In genomic region chr2:109367679-109368078, GRCh38 we compare ENCODE assay signal across 23 cellular contexts.
DNase-seq lines count a peak whose midpoint lies in the region; ATAC-seq and TF ChIP-seq lines count a peak whose summit lies in the region.
"Had no signal": no experiment of that assay in that cellular context is flagged by ENCODE, and none has a peak within 500 bp of the region (broad histone marks: within the 10 kb centered on the region; RNA-seq: fewer than 3 reads in every experiment).

No MANE protein-coding gene starts in this region.

- peaks cover 2% of the 10 kb centered on the region for H3K27me3 Mint-ChIP-seq in glutamatergic neuron (ENCODE audit: unreplicated experiment)
- H3K27me3 Mint-ChIP-seq: CD4-positive, alpha-beta T cell had no signal

- H3K27ac ChIP-seq in psoas muscle (no peak overlapping the region), upper lobe of right lung (no peak overlapping the region)
- H3K27ac ChIP-seq: A549; BLaER1 treated with 17β-estradiol and CSF1 and Interleukin-3, amounts not matched to agents 10 nM and 100 nM had no signal

- H3K27me3 ChIP-seq in psoas muscle (ENCODE audit: insufficient read depth in 3 of 3, low read length in 2 of 3) (no peaks in the 10 kb centered on the region), upper lobe of right lung (no peaks in the 10 kb centered on the region)
- H3K27me3 ChIP-seq: BE2C; BLaER1 treated with 17β-estradiol and CSF1 and Interleukin-3, amounts not matched to agents 10 nM and 100 nM had no signal

- H3K4me1 Mint-ChIP-seq in glutamatergic neuron (ENCODE audit: low read depth, unreplicated experiment): peaks cover 7% of the 10 kb centered on the region
- H3K4me1 Mint-ChIP-seq: CD14-positive monocyte; CD8-positive, alpha-beta memory T cell; GM23338 had no signal

- no peaks in the 10 kb centered on the region for H3K36me3 Mint-ChIP-seq in glutamatergic neuron (ENCODE audit: unreplicated experiment)
- H3K36me3 Mint-ChIP-seq: CD14-positive monocyte had no signal

- H3K4me1 ChIP-seq in psoas muscle: peaks cover 24% of the 10 kb centered on the region
- H3K4me1 ChIP-seq in upper lobe of right lung: no peaks in the 10 kb centered on the region
- H3K4me1 ChIP-seq: A549, BE2C had no signal

- intact Hi-C loops in psoas muscle (cut with DNase I): no loop called here
- intact Hi-C loops in upper lobe of right lung (cut with DNase I): no loop called here

- H3K4me3 ChIP-seq in psoas muscle (peak overlapping the region; percentile 10), upper lobe of right lung (no peak overlapping the region)
- H3K4me3 ChIP-seq: A549; BLaER1 treated with 17β-estradiol and CSF1 and Interleukin-3, amounts not matched to agents 10 nM and 100 nM; GM12878; GM23338 had no signal

- peak overlapping the region; percentile 14 for H3K27ac Mint-ChIP-seq in glutamatergic neuron (ENCODE audit: unreplicated experiment)
- H3K27ac Mint-ChIP-seq: CD14-positive monocyte; CD4-positive, alpha-beta T cell; CD8-positive, alpha-beta memory T cell; GM23338; H9 had no signal

- no peak for DNase-seq in glutamatergic neuron
- DNase-seq in psoas muscle: no peak
- peak; percentile 3 for DNase-seq in upper lobe of right lung
- DNase-seq in NCI-H1417 treated with DMSO at 0.1 percent for 48 hours (lab: John Stamatoyannopoulos, UW): no peak
- no peak for DNase-seq in HuH-7 (ENCODE audit: low spot score)
- DNase-seq in effector CD4-positive, alpha-beta T cell: no peak
- DNase-seq: 8988T; ACHN; AML-193; BE2C; CD4-positive, alpha-beta T cell; CD8-positive, alpha-beta memory T cell; DMS 273 treated with DMSO at 0.1 percent for 48 hours; DMS79; EL; GDM1; H9 had no signal

- ATAC-seq in psoas muscle (peak in 2 of 4 donors; percentile 46 to 71), upper lobe of right lung (no peak)
- ATAC-seq: A549, GM12878, GM23338, HCT116 had no signal

- H3K9me3 ChIP-seq in psoas muscle: no peaks in the 10 kb centered on the region
- H3K9me3 ChIP-seq in upper lobe of right lung: no peaks in the 10 kb centered on the region
- H3K9me3 ChIP-seq: A549; BE2C; BLaER1 treated with 17β-estradiol and CSF1 and Interleukin-3, amounts not matched to agents 10 nM and 100 nM had no signal

- H3K4me3 Mint-ChIP-seq in glutamatergic neuron (ENCODE audit: unreplicated experiment): no peak overlapping the region
- H3K4me3 Mint-ChIP-seq: CD14-positive monocyte; CD4-positive, alpha-beta T cell; CD8-positive, alpha-beta memory T cell; GM23338; H9 had no signal

- WGBS in psoas muscle, 3 donors: 25 to 31% (median 26%) methylated on average over 1 of the region's 1 CpG

- H3K36me3 ChIP-seq in psoas muscle (ENCODE audit: insufficient read depth in 1 of 2, low read depth in 1 of 2): peaks cover 0 to 4% of the 10 kb centered on the region in 2 donors
- H3K36me3 ChIP-seq in upper lobe of right lung: peaks cover 7% of the 10 kb centered on the region
- H3K36me3 ChIP-seq: BE2C had no signal

- no peak for TF ChIP-seq CTCF in glutamatergic neuron (IDR thresholded peaks at IDR 0.05; ENCODE audit: partially characterized antibody, unreplicated experiment)
- TF ChIP-seq CTCF in psoas muscle (IDR thresholded peaks at IDR 0.05): no peak
- TF ChIP-seq CTCF in upper lobe of right lung (IDR thresholded peaks at IDR 0.05): no peak

- no peaks in the 10 kb centered on the region for H3K9me3 Mint-ChIP-seq in glutamatergic neuron (ENCODE audit: unreplicated experiment)
- H3K9me3 Mint-ChIP-seq: CD4-positive, alpha-beta T cell; CD8-positive, alpha-beta memory T cell; GM23338; H9 had no signal
